Comparison of ENCODE assay signal across 3 cellular contexts in the genomic region with DNA sequence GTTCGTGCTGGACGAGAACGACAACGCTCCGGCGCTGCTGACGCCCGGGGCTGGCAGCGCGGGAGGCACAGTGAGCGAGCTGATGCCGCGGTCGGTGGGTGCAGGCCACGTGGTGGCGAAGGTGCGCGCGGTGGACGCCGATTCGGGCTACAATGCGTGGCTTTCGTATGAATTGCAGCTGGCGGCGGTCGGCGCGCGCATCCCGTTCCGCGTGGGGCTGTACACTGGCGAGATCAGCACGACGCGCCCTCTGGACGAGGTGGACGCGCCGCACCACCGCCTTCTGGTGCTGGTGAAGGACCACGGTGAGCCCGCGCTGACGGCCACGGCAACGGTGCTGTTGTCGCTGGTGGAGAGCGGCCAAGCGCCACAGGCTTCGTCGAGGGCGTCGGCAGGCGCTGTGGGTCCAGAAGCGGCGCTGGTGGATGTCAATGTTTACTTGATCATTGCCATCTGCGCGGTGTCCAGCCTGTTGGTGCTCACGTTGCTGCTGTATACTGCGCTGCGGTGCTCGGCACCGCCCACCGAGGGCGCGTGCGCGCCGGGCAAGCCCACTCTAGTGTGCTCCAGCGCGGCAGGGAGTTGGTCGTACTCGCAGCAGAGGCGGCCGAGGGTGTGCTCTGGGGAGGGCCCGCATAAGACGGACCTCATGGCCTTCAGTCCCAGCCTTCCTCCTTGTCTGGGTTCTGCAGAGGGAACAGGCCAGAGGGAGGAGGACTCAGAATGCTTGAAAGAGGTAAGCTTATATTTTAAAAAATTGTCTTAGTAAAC.
TF ChIP-seq lines count a peak whose summit lies in the region.

No MANE protein-coding gene starts in this region.

TF ChIP-seq in SK-N-SH, 30 proteins besides CTCF, POLR2A, EP300 and RAD21:
- no peak for TF ChIP-seq TAF1 (IDR thresholded peaks at IDR 0.05; ENCODE audit: borderline replicate concordance, low read depth, low read length)
- TF ChIP-seq YY1 (IDR thresholded peaks at IDR 0.05; ENCODE audit: low read depth): no peak
- no peak for TF ChIP-seq GATA2 (CRISPR knock-in tag; IDR thresholded peaks at IDR 0.05)
TF ChIP-seq in SK-N-SH: peak in this region for 0.

TF ChIP-seq in SK-N-SH treated with all-trans-retinoic acid at 6 μM for 48 hours, 23 proteins besides CTCF, POLR2A, EP300 and RAD21:
- TF ChIP-seq, protein P1, sequence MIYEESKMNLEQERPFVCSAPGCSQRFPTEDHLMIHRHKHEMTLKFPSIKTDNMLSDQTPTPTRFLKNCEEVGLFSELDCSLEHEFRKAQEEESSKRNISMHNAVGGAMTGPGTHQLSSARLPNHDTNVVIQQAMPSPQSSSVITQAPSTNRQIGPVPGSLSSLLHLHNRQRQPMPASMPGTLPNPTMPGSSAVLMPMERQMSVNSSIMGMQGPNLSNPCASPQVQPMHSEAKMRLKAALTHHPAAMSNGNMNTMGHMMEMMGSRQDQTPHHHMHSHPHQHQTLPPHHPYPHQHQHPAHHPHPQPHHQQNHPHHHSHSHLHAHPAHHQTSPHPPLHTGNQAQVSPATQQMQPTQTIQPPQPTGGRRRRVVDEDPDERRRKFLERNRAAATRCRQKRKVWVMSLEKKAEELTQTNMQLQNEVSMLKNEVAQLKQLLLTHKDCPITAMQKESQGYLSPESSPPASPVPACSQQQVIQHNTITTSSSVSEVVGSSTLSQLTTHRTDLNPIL (CRISPR knock-in tag; IDR thresholded peaks at IDR 0.05; ENCODE audit: low read depth): no peak
- TF ChIP-seq ZNF70 (CRISPR knock-in tag; IDR thresholded peaks at IDR 0.05): no peak
- TF ChIP-seq, protein P2, sequence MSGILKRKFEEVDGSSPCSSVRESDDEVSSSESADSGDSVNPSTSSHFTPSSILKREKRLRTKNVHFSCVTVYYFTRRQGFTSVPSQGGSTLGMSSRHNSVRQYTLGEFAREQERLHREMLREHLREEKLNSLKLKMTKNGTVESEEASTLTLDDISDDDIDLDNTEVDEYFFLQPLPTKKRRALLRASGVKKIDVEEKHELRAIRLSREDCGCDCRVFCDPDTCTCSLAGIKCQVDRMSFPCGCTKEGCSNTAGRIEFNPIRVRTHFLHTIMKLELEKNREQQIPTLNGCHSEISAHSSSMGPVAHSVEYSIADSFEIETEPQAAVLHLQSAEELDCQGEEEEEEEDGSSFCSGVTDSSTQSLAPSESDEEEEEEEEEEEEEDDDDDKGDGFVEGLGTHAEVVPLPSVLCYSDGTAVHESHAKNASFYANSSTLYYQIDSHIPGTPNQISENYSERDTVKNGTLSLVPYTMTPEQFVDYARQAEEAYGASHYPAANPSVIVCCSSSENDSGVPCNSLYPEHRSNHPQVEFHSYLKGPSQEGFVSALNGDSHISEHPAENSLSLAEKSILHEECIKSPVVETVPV (CRISPR knock-in tag; IDR thresholded peaks at IDR 0.05): no peak
- no peak for TF ChIP-seq TOX (CRISPR knock-in tag; IDR thresholded peaks at IDR 0.05; ENCODE audit: borderline replicate concordance)
- TF ChIP-seq RARB (CRISPR knock-in tag; IDR thresholded peaks at IDR 0.05): no peak
- no peak for TF ChIP-seq ZNF565 (CRISPR knock-in tag; conservative IDR thresholded peaks at IDR 0.05; ENCODE audit: low read depth)
- no peak for TF ChIP-seq OSR1 (CRISPR knock-in tag; IDR thresholded peaks at IDR 0.05)
- no peak for TF ChIP-seq BACH2 (CRISPR knock-in tag; IDR thresholded peaks at IDR 0.05; ENCODE audit: borderline replicate concordance)
- TF ChIP-seq, protein P3, sequence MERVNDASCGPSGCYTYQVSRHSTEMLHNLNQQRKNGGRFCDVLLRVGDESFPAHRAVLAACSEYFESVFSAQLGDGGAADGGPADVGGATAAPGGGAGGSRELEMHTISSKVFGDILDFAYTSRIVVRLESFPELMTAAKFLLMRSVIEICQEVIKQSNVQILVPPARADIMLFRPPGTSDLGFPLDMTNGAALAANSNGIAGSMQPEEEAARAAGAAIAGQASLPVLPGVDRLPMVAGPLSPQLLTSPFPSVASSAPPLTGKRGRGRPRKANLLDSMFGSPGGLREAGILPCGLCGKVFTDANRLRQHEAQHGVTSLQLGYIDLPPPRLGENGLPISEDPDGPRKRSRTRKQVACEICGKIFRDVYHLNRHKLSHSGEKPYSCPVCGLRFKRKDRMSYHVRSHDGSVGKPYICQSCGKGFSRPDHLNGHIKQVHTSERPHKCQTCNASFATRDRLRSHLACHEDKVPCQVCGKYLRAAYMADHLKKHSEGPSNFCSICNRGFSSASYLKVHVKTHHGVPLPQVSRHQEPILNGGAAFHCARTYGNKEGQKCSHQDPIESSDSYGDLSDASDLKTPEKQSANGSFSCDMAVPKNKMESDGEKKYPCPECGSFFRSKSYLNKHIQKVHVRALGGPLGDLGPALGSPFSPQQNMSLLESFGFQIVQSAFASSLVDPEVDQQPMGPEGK (CRISPR knock-in tag; IDR thresholded peaks at IDR 0.05; ENCODE audit: borderline replicate concordance): no peak
- TF ChIP-seq TCF4 (CRISPR knock-in tag; IDR thresholded peaks at IDR 0.05; ENCODE audit: borderline replicate concordance): no peak
- no peak for TF ChIP-seq PPARA (CRISPR knock-in tag; IDR thresholded peaks at IDR 0.05; ENCODE audit: borderline replicate concordance)
- TF ChIP-seq, protein P4, sequence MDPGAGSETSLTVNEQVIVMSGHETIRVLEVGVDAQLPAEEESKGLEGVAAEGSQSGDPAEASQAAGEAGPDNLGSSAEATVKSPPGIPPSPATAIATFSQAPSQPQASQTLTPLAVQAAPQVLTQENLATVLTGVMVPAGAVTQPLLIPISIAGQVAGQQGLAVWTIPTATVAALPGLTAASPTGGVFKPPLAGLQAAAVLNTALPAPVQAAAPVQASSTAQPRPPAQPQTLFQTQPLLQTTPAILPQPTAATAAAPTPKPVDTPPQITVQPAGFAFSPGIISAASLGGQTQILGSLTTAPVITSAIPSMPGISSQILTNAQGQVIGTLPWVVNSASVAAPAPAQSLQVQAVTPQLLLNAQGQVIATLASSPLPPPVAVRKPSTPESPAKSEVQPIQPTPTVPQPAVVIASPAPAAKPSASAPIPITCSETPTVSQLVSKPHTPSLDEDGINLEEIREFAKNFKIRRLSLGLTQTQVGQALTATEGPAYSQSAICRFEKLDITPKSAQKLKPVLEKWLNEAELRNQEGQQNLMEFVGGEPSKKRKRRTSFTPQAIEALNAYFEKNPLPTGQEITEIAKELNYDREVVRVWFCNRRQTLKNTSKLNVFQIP (CRISPR knock-in tag; IDR thresholded peaks at IDR 0.05; ENCODE audit: borderline replicate concordance, low read depth): no peak

TF ChIP-seq in H1, 55 proteins besides CTCF, POLR2A, EP300 and RAD21:
- TF ChIP-seq MAFK (IDR thresholded peaks at IDR 0.05; ENCODE audit: low read depth, low read length) (no peak), BACH1 (IDR thresholded peaks at IDR 0.05; ENCODE audit: low read length) (no peak), CBX8 (IDR thresholded peaks at IDR 0.05; ENCODE audit: borderline replicate concordance, low read depth, low read length) (no peak), EGR1 (IDR thresholded peaks at IDR 0.05; ENCODE audit: borderline replicate concordance, low read depth, low read length) (no peak), HDAC2 (IDR thresholded peaks at IDR 0.05; ENCODE audit: borderline replicate concordance in 1 of 2, low read depth in 2 of 2, low read length in 2 of 2) (no peak), POU5F1 (IDR thresholded peaks at IDR 0.05; ENCODE audit: low read depth, low read length) (no peak), TAF1 (IDR thresholded peaks at IDR 0.05; ENCODE audit: low read depth, low read length) (no peak), TEAD4 (IDR thresholded peaks at IDR 0.05; ENCODE audit: low read depth, low read length) (no peak), CHD1 (IDR thresholded peaks at IDR 0.05; ENCODE audit: low read depth, low read length) (no peak), SIRT6 (IDR thresholded peaks at IDR 0.05; ENCODE audit: low read length) (no peak), GABPA (IDR thresholded peaks at IDR 0.05; ENCODE audit: borderline replicate concordance, insufficient read depth, low read length) (no peak), BRCA1 (IDR thresholded peaks at IDR 0.05; ENCODE audit: low read depth, low read length) (no peak), NRF1 (IDR thresholded peaks at IDR 0.05; ENCODE audit: low read depth, low read length) (no peak), SIX5 (IDR thresholded peaks at IDR 0.05; ENCODE audit: low read depth, low read length) (no peak), HDAC6 (IDR thresholded peaks at IDR 0.05; ENCODE audit: low read depth, low read length) (no peak), KDM1A (IDR thresholded peaks at IDR 0.05; ENCODE audit: borderline replicate concordance, low read length) (no peak), RFX5 (IDR thresholded peaks at IDR 0.05; ENCODE audit: borderline replicate concordance, low read depth, low read length) (no peak), TBP (IDR thresholded peaks at IDR 0.05; ENCODE audit: low read depth, low read length) (no peak)
- TF ChIP-seq, protein P5, sequence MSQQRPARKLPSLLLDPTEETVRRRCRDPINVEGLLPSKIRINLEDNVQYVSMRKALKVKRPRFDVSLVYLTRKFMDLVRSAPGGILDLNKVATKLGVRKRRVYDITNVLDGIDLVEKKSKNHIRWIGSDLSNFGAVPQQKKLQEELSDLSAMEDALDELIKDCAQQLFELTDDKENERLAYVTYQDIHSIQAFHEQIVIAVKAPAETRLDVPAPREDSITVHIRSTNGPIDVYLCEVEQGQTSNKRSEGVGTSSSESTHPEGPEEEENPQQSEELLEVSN (IDR thresholded peaks at IDR 0.05): no peak
